In the genomic region with DNA sequence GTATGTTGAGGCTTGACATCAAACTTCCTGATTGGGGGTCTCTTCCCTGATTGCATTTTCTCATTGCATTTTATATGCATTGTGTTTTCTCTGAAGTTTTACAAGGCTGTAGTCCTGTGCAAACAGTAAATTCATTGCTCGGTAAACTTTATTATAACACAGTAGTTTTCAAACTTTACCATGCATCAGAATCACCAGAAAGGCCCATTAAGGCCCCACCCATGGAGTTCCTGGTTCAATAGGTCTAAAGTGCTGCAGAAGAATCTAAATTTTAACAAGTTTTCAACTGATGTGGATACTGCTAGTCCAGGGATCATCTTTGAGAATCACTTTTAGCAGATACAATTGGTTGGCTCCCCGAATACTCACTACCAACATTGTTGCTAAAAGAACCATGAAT, we compare ENCODE assay signal across 32 cellular contexts.
"Had no signal": no experiment of that assay in that cellular context is flagged by ENCODE, and none has a peak within 500 bp of the region (broad histone marks: within the 10 kb centered on the region; RNA-seq: fewer than 3 reads in every experiment).

No MANE protein-coding gene starts in this region.

- DNase-seq: activated B cell treated with CpG ODN at 0.5 μM for 24 hours; activated CD4-positive, alpha-beta memory T cell treated with anti-CD3 and anti-CD28 coated beads for 36 hours; activated CD4-positive, alpha-beta T cell treated with anti-CD3 and anti-CD28 coated beads for 4 hours; activated CD4-positive, alpha-beta T cell treated with anti-CD3 and anti-CD28 coated beads, Interleukin-2, amount 10 ng/mL, durations not matched to agents 24 days and 14 days; activated CD4-positive, alpha-beta T cell treated with anti-CD3 and anti-CD28 coated beads, Interleukin-2, amount 50 U/mL, for 1 hour; activated CD4-positive, alpha-beta T cell treated with anti-CD3 and anti-CD28 coated beads, Interleukin-2, amount 50 U/mL, for 4 hours; activated CD4-positive, CD25-positive, alpha-beta regulatory T cell treated with anti-CD3 and anti-CD28 coated beads, Interleukin-2, amount 50 U/mL, for 72 hours; activated CD8-positive, alpha-beta memory T cell treated with anti-CD3 and anti-CD28 coated beads, Interleukin-2, amount 50 U/mL, for 4 hours; activated CD8-positive, alpha-beta T cell treated with anti-CD3 and anti-CD28 coated beads for 36 hours; activated effector memory CD4-positive, alpha-beta T cell treated with anti-CD3 and anti-CD28 coated beads, Interleukin-2, amount 50 U/mL, for 16 hours; activated gamma-delta T cell treated with Interleukin-2 at 50 U/mL for 16 hours; activated naive CD4-positive, alpha-beta T cell; activated naive CD4-positive, alpha-beta T cell treated with anti-CD3 and anti-CD28 coated beads for 36 hours; activated naive CD4-positive, alpha-beta T cell treated with anti-CD3 and anti-CD28 coated beads, Interleukin-2, amount 50 U/mL, for 16 hours; activated naive CD8-positive, alpha-beta T cell treated with anti-CD3 and anti-CD28 coated beads for 36 hours; activated T-cell treated with anti-CD3 and anti-CD28 coated beads for 4 hours; activated T-cell treated with anti-CD3 and anti-CD28 coated beads, Interleukin-2, amount 50 U/mL, for 1 hour; activated T-cell treated with anti-CD3 and anti-CD28 coated beads, Interleukin-2, amount 50 U/mL, for 4 hours; activated T-cell treated with anti-CD3 and anti-CD28 coated beads, Interleukin-2, amount 50 U/mL, for 72 hours; adrenal gland; amniotic stem cell; aorta; body of pancreas; brain microvascular endothelial cell; central memory CD4-positive, alpha-beta T cell; T-helper 1 cell; T-helper 2 cell; T-helper 9 cell had no signal

- ATAC-seq: activated CD8-positive, alpha-beta T cell treated with anti-CD3 and anti-CD28 coated beads for 36 hours; activated naive CD4-positive, alpha-beta T cell treated with anti-CD3 and anti-CD28 coated beads, Interleukin-2, amount 50 U/mL, for 72 hours; activated T-cell treated with anti-CD3 and anti-CD28 coated beads, Interleukin-2, amount 50 U/mL, for 4 hours; activated T-cell treated with anti-CD3 and anti-CD28 coated beads, Interleukin-2, amount 50 U/mL, for 72 hours; activated T-helper 17 cell treated with anti-CD3 and anti-CD28 coated beads, Interleukin-2, amount 50 U/mL, for 72 hours; body of pancreas had no signal

- H3K36me3 ChIP-seq: adrenal gland, brain microvascular endothelial cell, breast epithelium had no signal

- H3K27me3 ChIP-seq: adrenal gland, body of pancreas, brain microvascular endothelial cell, breast epithelium had no signal

- H3K9me3 ChIP-seq: adrenal gland, body of pancreas, breast epithelium had no signal

- H3K4me1 ChIP-seq: adrenal gland, body of pancreas, breast epithelium had no signal

- H3K4me3 ChIP-seq: adrenal gland, body of pancreas, breast epithelium had no signal

- H3K27ac ChIP-seq: adrenal gland, body of pancreas, brain microvascular endothelial cell, breast epithelium, VCaP had no signal
